ENCODE assay signal across 9 cellular contexts in genomic region chr3:42556089-42556632, GRCh38. TPM values are rescaled to one million over a fixed set of nuclear protein-coding genes. Genes with fewer than 3 reads are reported as not detected.
A peak's percentile ranks its signal among the peaks of the same experiment; 100 is the strongest.
DNase-seq lines count a peak whose midpoint lies in the region; ATAC-seq lines count a peak whose summit lies in the region.
"Had no signal": no experiment of that assay in that cellular context is flagged by ENCODE, and none has a peak within 500 bp of the region (broad histone marks: within the 10 kb centered on the region; RNA-seq: fewer than 3 reads in every experiment).

No MANE protein-coding gene starts in this region.

- DNase-seq in DMS53 (lab: John Stamatoyannopoulos, UW) (peak; percentile 18), DMS53 treated with DMSO at 0.1 percent for 48 hours (lab: John Stamatoyannopoulos, UW; ENCODE audit: unreplicated experiment) (no peak), GOT3 (lab: John Stamatoyannopoulos, UW) (no peak), NCI-H2227 (lab: John Stamatoyannopoulos, UW; ENCODE audit: unreplicated experiment) (no peak)
- no peak for DNase-seq in stimulated activated CD4-positive, alpha-beta T cell treated with anti-CD3 and anti-CD28 coated beads, Interleukin-12 subunit alpha, Interleukin-12 subunit beta, amount 100 ng/mL, for 4 hours

- peaks cover 86% of the 10 kb centered on the region for H3K36me3 Mint-ChIP-seq in activated T-helper 17 cell treated with anti-CD3 and anti-CD28 coated beads, Interleukin-2, amount 50 U/mL, for 72 hours (ENCODE audit: low read depth)
- peaks cover 54% of the 10 kb centered on the region for H3K36me3 Mint-ChIP-seq in stimulated activated memory B cell treated with anti-CD40 and anti-IgM and Interleukin-4, amounts not matched to agents 10 μg/mL and 1 μg/mL and 100 μg/mL, for 72 hours

- H3K27ac Mint-ChIP-seq in activated T-helper 17 cell treated with anti-CD3 and anti-CD28 coated beads, Interleukin-2, amount 50 U/mL, for 72 hours = peak overlapping the region; percentile 96
- H3K27ac Mint-ChIP-seq in stimulated activated memory B cell treated with anti-CD40 and anti-IgM and Interleukin-4, amounts not matched to agents 10 μg/mL and 1 μg/mL and 100 μg/mL, for 72 hours = no peak overlapping the region

- peak overlapping the region; percentile 74 for H3K4me3 Mint-ChIP-seq in activated T-helper 17 cell treated with anti-CD3 and anti-CD28 coated beads, Interleukin-2, amount 50 U/mL, for 72 hours
- H3K4me3 Mint-ChIP-seq in stimulated activated memory B cell treated with anti-CD40 and anti-IgM and Interleukin-4, amounts not matched to agents 10 μg/mL and 1 μg/mL and 100 μg/mL, for 72 hours = no peak overlapping the region

- no peaks in the 10 kb centered on the region for H3K27me3 Mint-ChIP-seq in activated T-helper 17 cell treated with anti-CD3 and anti-CD28 coated beads, Interleukin-2, amount 50 U/mL, for 72 hours
- H3K27me3 Mint-ChIP-seq in stimulated activated memory B cell treated with anti-CD40 and anti-IgM and Interleukin-4, amounts not matched to agents 10 μg/mL and 1 μg/mL and 100 μg/mL, for 72 hours = no peaks in the 10 kb centered on the region

- H3K4me1 Mint-ChIP-seq in activated T-helper 17 cell treated with anti-CD3 and anti-CD28 coated beads, Interleukin-2, amount 50 U/mL, for 72 hours = peaks cover 20% of the 10 kb centered on the region
- peaks cover 5% of the 10 kb centered on the region for H3K4me1 Mint-ChIP-seq in stimulated activated memory B cell treated with anti-CD40 and anti-IgM and Interleukin-4, amounts not matched to agents 10 μg/mL and 1 μg/mL and 100 μg/mL, for 72 hours

- H3K9me3 Mint-ChIP-seq in activated T-helper 17 cell treated with anti-CD3 and anti-CD28 coated beads, Interleukin-2, amount 50 U/mL, for 72 hours = no peaks in the 10 kb centered on the region
- H3K9me3 Mint-ChIP-seq in stimulated activated memory B cell treated with anti-CD40 and anti-IgM and Interleukin-4, amounts not matched to agents 10 μg/mL and 1 μg/mL and 100 μg/mL, for 72 hours = no peaks in the 10 kb centered on the region

- peak; percentile 54 for ATAC-seq in HG03469 (IDR thresholded peaks at IDR 0.05; ENCODE audit: unreplicated experiment)
- ATAC-seq in activated T-helper 17 cell treated with anti-CD3 and anti-CD28 coated beads, Interleukin-2, amount 50 U/mL, for 72 hours (replicated peaks) = peak; percentile 98
- ATAC-seq in stimulated activated memory B cell treated with anti-CD40 and anti-IgM and Interleukin-4, amounts not matched to agents 10 μg/mL and 1 μg/mL and 100 μg/mL, for 72 hours = peak; percentile 51

RNA-seq across cellular contexts. Expression of gene SEC22C, which starts 25.6 kb away (rescaled TPM):
- total RNA-seq in activated T-helper 17 cell treated with anti-CD3 and anti-CD28 coated beads, Interleukin-2, amount 50 U/mL, for 72 hours = 10 to 100 TPM; 32.3 to 46.9 TPM

RNA-seq across cellular contexts. Expression of gene SS18L2, which starts 34.5 kb away (rescaled TPM):
- total RNA-seq in activated T-helper 17 cell treated with anti-CD3 and anti-CD28 coated beads, Interleukin-2, amount 50 U/mL, for 72 hours = 10 to 100 TPM; 55.7 to 69.8 TPM

RNA-seq across cellular contexts. Expression of gene NKTR, which starts 44.3 kb away (rescaled TPM):
- total RNA-seq in activated T-helper 17 cell treated with anti-CD3 and anti-CD28 coated beads, Interleukin-2, amount 50 U/mL, for 72 hours = 100 to 1,000 TPM in 1 of 2 donors, 10 to 100 TPM in 1; 81.8 to 122 TPM

RNA-seq across cellular contexts. Expression of gene VIPR1, which starts 53.7 kb away (rescaled TPM):
- total RNA-seq in activated T-helper 17 cell treated with anti-CD3 and anti-CD28 coated beads, Interleukin-2, amount 50 U/mL, for 72 hours = 10 to 100 TPM in 1 of 2 donors, 1 to 10 TPM in 1; 1.9 to 12.1 TPM
- total RNA-seq: myocyte had no signal
